In the genomic region with DNA sequence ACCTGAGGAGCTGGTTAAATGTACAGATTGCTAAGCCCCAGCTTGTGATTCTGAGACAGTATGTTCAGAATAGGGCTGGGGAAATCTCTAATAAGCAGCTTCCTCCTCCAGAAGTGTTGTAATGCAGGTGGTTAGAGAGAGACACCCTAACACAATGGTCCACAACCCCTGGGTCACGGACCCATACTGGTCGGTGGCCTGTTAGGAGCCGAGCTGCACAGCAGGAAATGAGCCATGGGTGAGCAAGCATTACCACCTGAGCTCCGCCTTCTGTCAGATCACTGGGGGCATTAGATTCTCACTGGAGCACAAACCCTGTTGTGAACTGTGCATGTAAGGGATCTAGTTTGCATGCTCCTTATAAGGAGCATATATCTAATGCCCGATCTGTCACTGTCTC, we compare ENCODE assay signal across 17 cellular contexts.
DNase-seq lines count a peak whose midpoint lies in the region; ATAC-seq and TF ChIP-seq lines count a peak whose summit lies in the region.
"Had no signal": no experiment of that assay in that cellular context is flagged by ENCODE, and none has a peak within 500 bp of the region (broad histone marks: within the 10 kb centered on the region; RNA-seq: fewer than 3 reads in every experiment).

No MANE protein-coding gene starts in this region.

- H3K27ac ChIP-seq in HCT116 (ENCODE audit: low read depth, low read length), result no peak overlapping the region
- H3K27ac ChIP-seq in foreskin keratinocyte, result no peak overlapping the region
- H3K27ac ChIP-seq: prostate gland had no signal

- H3K27me3 ChIP-seq in HCT116 (ENCODE audit: insufficient read depth, low read length) (no peaks in the 10 kb centered on the region), foreskin keratinocyte (no peaks in the 10 kb centered on the region)

- no peak overlapping the region for H3K9ac ChIP-seq in HCT116 (ENCODE audit: low read length)

- no peak overlapping the region for H3K4me2 ChIP-seq in HCT116 (ENCODE audit: low read length)

- no peaks in the 10 kb centered on the region for H3K79me2 ChIP-seq in HCT116 (ENCODE audit: insufficient read depth, low read length)

- ATAC-seq in HCT116, result peak; percentile 22; the same call in 1 of the 2 replicates
- peak; percentile 84 for ATAC-seq in foreskin keratinocyte
- no peak for ATAC-seq in left colon
- no peak for ATAC-seq in GM18873 (IDR thresholded peaks at IDR 0.05; ENCODE audit: low FRiP score, unreplicated experiment)
- ATAC-seq: naive thymus-derived CD8-positive, alpha-beta T cell; stimulated activated naive CD8-positive, alpha-beta T cell treated with anti-CD3 and anti-CD28 coated beads, Interleukin-15, amount 100 ng/mL, for 72 hours had no signal

- H3K4me1 ChIP-seq in HCT116 (ENCODE audit: control insufficient read depth in 1 of 2, insufficient read depth in 2 of 2, low read length in 2 of 2) (peaks cover 0 to 8% of the 10 kb centered on the region in 2 experiments; a peak in 1 of 4 replicates), foreskin keratinocyte (peaks cover 13% of the 10 kb centered on the region)
- H3K4me1 ChIP-seq: prostate gland had no signal

- TF ChIP-seq RAD21 in HCT116 (IDR thresholded peaks at IDR 0.05; ENCODE audit: low read depth), result no peak

- TF ChIP-seq CTCF in HCT116 (IDR thresholded peaks at IDR 0.05 in 2 of 3, conservative IDR thresholded peaks at IDR 0.05 in 1 of 3; ENCODE audit: borderline replicate concordance in 1 of 3, insufficient read depth in 1 of 3, low read depth in 2 of 3, low read length in 2 of 3) (no peak), foreskin keratinocyte (conservative IDR thresholded peaks at IDR 0.05) (no peak)

- no peak overlapping the region for H3K4me3 ChIP-seq in HCT116 (replicated peaks in 1 of 2; ENCODE audit: low read depth in 1 of 2, low read length in 2 of 2)
- H3K4me3 ChIP-seq: prostate gland had no signal

- RAD21 ChIA-PET in HCT116 (lab: Charles Lee; ENCODE audit: low non-redundant PET in 1 of 2, low total read pairs in 2 of 2, uncharacterized antibody in 2 of 2, unreplicated experiment in 2 of 2), result no interaction called here

- CTCF ChIA-PET in HCT116 (lab: Charles Lee), result interaction anchor here (0.5 to 1.9 kb wide), 4 partner anchors 10 to 1006 kb away, joined by 3 to 6 read pairs (median 5); no protein-coding TSS in a partner anchor

- no peaks in the 10 kb centered on the region for H3K9me3 ChIP-seq in HCT116 (ENCODE audit: control insufficient read depth in 1 of 2, insufficient read depth in 1 of 2, low read depth in 1 of 2, low read length in 2 of 2)
- H3K9me3 ChIP-seq: prostate gland had no signal

- no peak overlapping the region for H2AFZ ChIP-seq in HCT116 (ENCODE audit: low read depth, low read length, poor library complexity, severe bottlenecking)

- intact Hi-C loops in HCT116 (cut with micrococcal nuclease), result no loop called here
- intact Hi-C loops in left colon (cut with DNase I, micrococcal nuclease), result no loop called here

- H3K9me2 ChIP-seq in HCT116 (ENCODE audit: insufficient read depth), result no peaks in the 10 kb centered on the region

- H3K36me3 ChIP-seq in HCT116 (ENCODE audit: control insufficient read depth in 1 of 2, insufficient read depth in 2 of 2, low read length in 2 of 2), result no peaks in the 10 kb centered on the region
- H3K36me3 ChIP-seq: prostate gland had no signal

- TF ChIP-seq POLR2A in HCT116 (IDR thresholded peaks at IDR 0.05; ENCODE audit: borderline replicate concordance, extremely low read depth, insufficient read depth, insufficient read length), result no peak

- POLR2A ChIA-PET in HCT116 (lab: Charles Lee), result no interaction called here

- H4K20me1 ChIP-seq in HCT116 (ENCODE audit: insufficient read depth), result no peaks in the 10 kb centered on the region

- peak; percentile 4 for DNase-seq in COR-L47 (lab: John Stamatoyannopoulos, UW)
- no peak for DNase-seq in HCT116 (ENCODE audit: low read depth, low spot score)
- DNase-seq in NOMO-1 treated with DMSO at 0.1 percent for 48 hours (lab: John Stamatoyannopoulos, UW; ENCODE audit: unreplicated experiment), result peak; percentile 53
- DNase-seq in foreskin keratinocyte, result peak; percentile 42 to 70
- no peak for DNase-seq in DMS153 treated with DMSO at 0.1 percent for 48 hours (lab: John Stamatoyannopoulos, UW; ENCODE audit: unreplicated experiment)
- no peak for DNase-seq in left colon
- DNase-seq in amniotic stem cell (lab: John Stamatoyannopoulos, UW), result no peak
- DNase-seq: activated CD4-positive, alpha-beta T cell treated with anti-CD3 and anti-CD28 coated beads, Interleukin-2, amount 50 U/mL, for 1 hour; activated naive CD4-positive, alpha-beta T cell treated with anti-CD3 and anti-CD28 coated beads for 36 hours; activated T-cell treated with anti-CD3 and anti-CD28 coated beads for 4 hours; Karpas-422; naive thymus-derived CD8-positive, alpha-beta T cell; NCI-H1930; stimulated activated CD4-positive, alpha-beta T cell treated with anti-CD3 and anti-CD28 coated beads, Interleukin-12 subunit alpha, Interleukin-12 subunit beta, amount 100 ng/mL, for 4 hours; stimulated activated naive CD8-positive, alpha-beta T cell treated with anti-CD3 and anti-CD28 coated beads, Interleukin-15, amount 100 ng/mL, for 72 hours had no signal

- no TSS peak for BruUV-seq in HCT116 (replicated peaks; lab: Mats Ljungman, UMichigan)

TF ChIP-seq in HCT116, 20 proteins besides CTCF, POLR2A, EP300 and RAD21:
- TF ChIP-seq EZH2 (IDR thresholded peaks at IDR 0.05) (no peak), POLR2AphosphoS5 (IDR thresholded peaks at IDR 0.05; ENCODE audit: low read depth, low read length) (no peak), SP1 (IDR thresholded peaks at IDR 0.05; ENCODE audit: low read depth) (no peak), EZH2phosphoT487 (IDR thresholded peaks at IDR 0.05; ENCODE audit: borderline replicate concordance) (no peak), TCF7L2 (IDR thresholded peaks at IDR 0.05; ENCODE audit: borderline replicate concordance, extremely low read depth, insufficient read depth, insufficient read length) (no peak), SRF (IDR thresholded peaks at IDR 0.05; ENCODE audit: low read depth) (no peak), EGR1 (IDR thresholded peaks at IDR 0.05; ENCODE audit: low read depth) (no peak), YY1 (IDR thresholded peaks at IDR 0.05; ENCODE audit: extremely low read depth, insufficient replicate concordance, low read depth, low read length) (no peak)
- TF ChIP-seq, protein P1, sequence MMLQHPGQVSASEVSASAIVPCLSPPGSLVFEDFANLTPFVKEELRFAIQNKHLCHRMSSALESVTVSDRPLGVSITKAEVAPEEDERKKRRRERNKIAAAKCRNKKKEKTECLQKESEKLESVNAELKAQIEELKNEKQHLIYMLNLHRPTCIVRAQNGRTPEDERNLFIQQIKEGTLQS (IDR thresholded peaks at IDR 0.05), result no peak

Comparison
In these comparisons a context has a peak if more than half of its experiments do, and no peak if none do; other contexts are left out.
1. DNase-seq: peak in COR-L47 (single experiment), NOMO-1 treated with DMSO at 0.1 percent for 48 hours (single experiment) and foreskin keratinocyte (2 of 2); none in HCT116 (single experiment), DMS153 treated with DMSO at 0.1 percent for 48 hours (single experiment), left colon (0 of 2) and amniotic stem cell (single experiment).
2. ATAC-seq: peak in HCT116 (single experiment) and foreskin keratinocyte (single experiment); none in left colon (single experiment) and GM18873 (single experiment).